In genomic region chrX:39613508-39613921, GRCh38 we compare ENCODE assay signal across 8 cellular contexts.
DNase-seq lines count a peak whose midpoint lies in the region; ATAC-seq lines count a peak whose summit lies in the region.

No MANE protein-coding gene starts in this region.

- peak overlapping the region; percentile 57 for H3K4me3 ChIP-seq in iPS-20b (ENCODE audit: low read length)

- peaks cover 11% of the 10 kb centered on the region; the same call in 1 of the 2 replicates for H3K27me3 ChIP-seq in iPS-20b (ENCODE audit: insufficient read depth, low read length)

- H3K27ac ChIP-seq in iPS-20b (ENCODE audit: low read length), result peak overlapping the region; percentile 48

- no peaks in the 10 kb centered on the region for H3K9me3 ChIP-seq in iPS-20b (ENCODE audit: insufficient read depth, low read depth, low read length)

- H3K9me3 Mint-ChIP-seq in stimulated activated effector memory CD8-positive, alpha-beta T cell treated with anti-CD3 and anti-CD28 coated beads, Interleukin-12 subunit alpha, Interleukin-12 subunit beta, amount 100 ng/mL, for 72 hours, result no peaks in the 10 kb centered on the region

- H3K4me3 Mint-ChIP-seq in stimulated activated effector memory CD8-positive, alpha-beta T cell treated with anti-CD3 and anti-CD28 coated beads, Interleukin-12 subunit alpha, Interleukin-12 subunit beta, amount 100 ng/mL, for 72 hours, result peak overlapping the region; percentile 74

- H3K4me1 ChIP-seq in iPS-20b (ENCODE audit: insufficient read depth, low read length), result peaks cover 14% of the 10 kb centered on the region; the same call in 1 of the 2 replicates

- peak overlapping the region; percentile 64; the same call in 1 of the 2 replicates for H3K9ac ChIP-seq in iPS-20b (ENCODE audit: low read depth, low read length)

- H3K36me3 Mint-ChIP-seq in stimulated activated effector memory CD8-positive, alpha-beta T cell treated with anti-CD3 and anti-CD28 coated beads, Interleukin-12 subunit alpha, Interleukin-12 subunit beta, amount 100 ng/mL, for 72 hours, result peaks cover 12% of the 10 kb centered on the region

- peak overlapping the region; percentile 79 for H3K27ac Mint-ChIP-seq in stimulated activated effector memory CD8-positive, alpha-beta T cell treated with anti-CD3 and anti-CD28 coated beads, Interleukin-12 subunit alpha, Interleukin-12 subunit beta, amount 100 ng/mL, for 72 hours

- H3K4me1 Mint-ChIP-seq in stimulated activated effector memory CD8-positive, alpha-beta T cell treated with anti-CD3 and anti-CD28 coated beads, Interleukin-12 subunit alpha, Interleukin-12 subunit beta, amount 100 ng/mL, for 72 hours, result peaks cover 18% of the 10 kb centered on the region

- no peaks in the 10 kb centered on the region for H3K36me3 ChIP-seq in iPS-20b (ENCODE audit: insufficient read depth, low read depth, low read length)

- ATAC-seq in stimulated activated effector memory CD8-positive, alpha-beta T cell treated with anti-CD3 and anti-CD28 coated beads, Interleukin-12 subunit alpha, Interleukin-12 subunit beta, amount 100 ng/mL, for 72 hours, result peak; percentile 38
- ATAC-seq in GM19455 (IDR thresholded peaks at IDR 0.05; ENCODE audit: unreplicated experiment) (no peak), GM21723 (IDR thresholded peaks at IDR 0.05; ENCODE audit: unreplicated experiment) (no peak)

- peak; percentile 25 for DNase-seq in activated CD4-positive, alpha-beta T cell treated with anti-CD3 and anti-CD28 coated beads for 48 hours
- no peak for DNase-seq in activated CD4-positive, alpha-beta T cell treated with anti-CD3 and anti-CD28 coated beads for 4 hours
- peak; percentile 30 for DNase-seq in NCI-H1694 (lab: John Stamatoyannopoulos, UW)
- peak; percentile 32 for DNase-seq in activated T-cell treated with anti-CD3 and anti-CD28 coated beads, Interleukin-2, amount 50 U/mL, for 1 hour
- DNase-seq in stimulated activated effector memory CD8-positive, alpha-beta T cell treated with anti-CD3 and anti-CD28 coated beads, Interleukin-12 subunit alpha, Interleukin-12 subunit beta, amount 100 ng/mL, for 72 hours (ENCODE audit: low spot score in 2 of 2), result no peak

Comparison
In these comparisons a context has a peak if more than half of its experiments do, and no peak if none do; other contexts are left out.
1. DNase-seq: peak in activated CD4-positive, alpha-beta T cell treated with anti-CD3 and anti-CD28 coated beads for 48 hours (single experiment), NCI-H1694 (single experiment) and activated T-cell treated with anti-CD3 and anti-CD28 coated beads, Interleukin-2, amount 50 U/mL, for 1 hour (single experiment); none in activated CD4-positive, alpha-beta T cell treated with anti-CD3 and anti-CD28 coated beads for 4 hours (0 of 2) and stimulated activated effector memory CD8-positive, alpha-beta T cell treated with anti-CD3 and anti-CD28 coated beads, Interleukin-12 subunit alpha, Interleukin-12 subunit beta, amount 100 ng/mL, for 72 hours (0 of 2).